In genomic region chr9:73745598-73745997, GRCh38 we compare ENCODE assay signal across 34 cellular contexts.
"Had no signal": no experiment of that assay in that cellular context is flagged by ENCODE, and none has a peak within 500 bp of the region (broad histone marks: within the 10 kb centered on the region; RNA-seq: fewer than 3 reads in every experiment).

No MANE protein-coding gene starts in this region.

- H3K4me1 ChIP-seq: adrenal gland, ascending aorta, body of pancreas, breast epithelium had no signal

- ATAC-seq: activated naive CD4-positive, alpha-beta T cell treated with anti-CD3 and anti-CD28 coated beads, Interleukin-2, amount 50 U/mL, for 72 hours; activated naive CD8-positive, alpha-beta T cell treated with anti-CD3 and anti-CD28 coated beads, Interleukin-2, amount 50 U/mL, for 24 hours; activated T-cell treated with anti-CD3 and anti-CD28 coated beads, Interleukin-2, amount 50 U/mL, for 4 hours; activated T-cell treated with anti-CD3 and anti-CD28 coated beads, Interleukin-2, amount 50 U/mL, for 72 hours; activated T-helper 17 cell treated with anti-CD3 and anti-CD28 coated beads, Interleukin-2, amount 50 U/mL, for 72 hours; body of pancreas had no signal

- H3K36me3 ChIP-seq: adrenal gland, ascending aorta, brain microvascular endothelial cell, breast epithelium, cardiac muscle cell had no signal

- FAIRE-seq: astrocyte, bronchial epithelial cell had no signal

- H3K9me3 ChIP-seq: adrenal gland, ascending aorta, body of pancreas had no signal

- H3K27ac ChIP-seq: adrenal gland, ascending aorta, body of pancreas, brain microvascular endothelial cell, breast epithelium, cardiac muscle cell had no signal

- DNase-seq: activated effector memory CD4-positive, alpha-beta T cell treated with anti-CD3 and anti-CD28 coated beads, Interleukin-2, amount 50 U/mL, for 16 hours; activated effector memory CD4-positive, alpha-beta T cell treated with Interleukin-2 at 50 U/mL for 16 hours; activated gamma-delta T cell; activated gamma-delta T cell treated with Interleukin-2 at 50 U/mL for 16 hours; activated naive CD4-positive, alpha-beta T cell; activated naive CD4-positive, alpha-beta T cell treated with anti-CD3 and anti-CD28 coated beads for 36 hours; activated naive CD4-positive, alpha-beta T cell treated with anti-CD3 and anti-CD28 coated beads, Interleukin-2, amount 10 ng/mL, durations not matched to agents 7 days and 5 days; activated naive CD4-positive, alpha-beta T cell treated with anti-CD3 and anti-CD28 coated beads, Interleukin-2, amount 50 U/mL, for 16 hours; activated naive CD4-positive, alpha-beta T cell treated with Interleukin-2 at 50 U/mL for 16 hours; activated naive CD8-positive, alpha-beta T cell treated with anti-CD3 and anti-CD28 coated beads for 36 hours; activated naive CD8-positive, alpha-beta T cell treated with anti-CD3 and anti-CD28 coated beads, Interleukin-2, amount 10 ng/mL, durations not matched to agents 7 days and 5 days; activated naive CD8-positive, alpha-beta T cell treated with anti-CD3 and anti-CD28 coated beads, Interleukin-2, amount 50 U/mL, for 24 hours; activated T-cell treated with anti-CD3 and anti-CD28 coated beads, Interleukin-2, amount 50 U/mL, for 1 hour; activated T-cell treated with anti-CD3 and anti-CD28 coated beads, Interleukin-2, amount 50 U/mL, for 24 hours; activated T-cell treated with anti-CD3 and anti-CD28 coated beads, Interleukin-2, amount 50 U/mL, for 4 hours; activated T-cell treated with anti-CD3 and anti-CD28 coated beads, Interleukin-2, amount 50 U/mL, for 48 hours; activated T-cell treated with anti-CD3 and anti-CD28 coated beads, Interleukin-2, amount 50 U/mL, for 72 hours; adrenal gland; amniotic stem cell; amygdala; anterior cingulate cortex; aorta; body of pancreas; brain microvascular endothelial cell; caudate nucleus; central memory CD4-positive, alpha-beta T cell; cerebellar nuclear complex had no signal

- H3K4me3 ChIP-seq: adrenal gland, ascending aorta, body of pancreas, breast epithelium, cardiac muscle cell had no signal

- H3K27me3 ChIP-seq: adrenal gland, ascending aorta, body of pancreas, brain microvascular endothelial cell, breast epithelium, cardiac muscle cell had no signal
